In genomic region chr5:43014522-43014921, GRCh38 we compare ENCODE assay signal across 16 cellular contexts. TPM values are rescaled to one million over a fixed set of nuclear protein-coding genes. Genes with fewer than 3 reads are reported as not detected.
DNase-seq lines count a peak whose midpoint lies in the region; ATAC-seq and TF ChIP-seq lines count a peak whose summit lies in the region.
"Had no signal": no experiment of that assay in that cellular context is flagged by ENCODE, and none has a peak within 500 bp of the region (broad histone marks: within the 10 kb centered on the region; RNA-seq: fewer than 3 reads in every experiment).

No MANE protein-coding gene starts in this region.

- TF ChIP-seq CTCF in GM23338 (conservative IDR thresholded peaks at IDR 0.05; ENCODE audit: low read depth in 2 of 2) (no peak), neutrophil (IDR thresholded peaks at IDR 0.05) (no peak), BE2C (IDR thresholded peaks at IDR 0.05; ENCODE audit: low read depth, low read length) (no peak)

- peak overlapping the region; percentile 94; the same call in 1 of the 2 replicates for H3K4me2 ChIP-seq in GM23338

- H3K9me3 Mint-ChIP-seq in CD4-positive, CD25-positive, alpha-beta regulatory T cell, result peaks cover 0 to 1% (median 0%) of the 10 kb centered on the region in 7 donors
- H3K9me3 Mint-ChIP-seq in GM23338, result no peaks in the 10 kb centered on the region; the same call in 1 of the 3 replicates
- H3K9me3 Mint-ChIP-seq: CD8-positive, alpha-beta T cell had no signal

- no peaks in the 10 kb centered on the region for H3K27me3 ChIP-seq in CD4-positive, CD25-positive, alpha-beta regulatory T cell (ENCODE audit: control insufficient read depth, insufficient read depth, low read length)
- H3K27me3 ChIP-seq in GM23338 (ENCODE audit: insufficient read depth) (peaks cover 100% of the 10 kb centered on the region), neutrophil (no peaks in the 10 kb centered on the region), BE2C (peaks cover 24% of the 10 kb centered on the region)

- H3F3A ChIP-seq in GM23338 (replicated peaks; ENCODE audit: low read depth), result peaks cover 15% of the 10 kb centered on the region

- no peaks in the 10 kb centered on the region for H3K79me2 ChIP-seq in GM23338 (replicated peaks; ENCODE audit: insufficient read depth)

- H3K9me2 ChIP-seq in GM23338 (ENCODE audit: insufficient read depth), result no peaks in the 10 kb centered on the region

- no peak overlapping the region for H2AFZ ChIP-seq in GM23338

- peaks cover 12 to 65% (median 45%) of the 10 kb centered on the region in 4 donors for H3K4me1 Mint-ChIP-seq in CD4-positive, CD25-positive, alpha-beta regulatory T cell
- H3K4me1 Mint-ChIP-seq in GM23338 (peaks cover 48% of the 10 kb centered on the region), T-helper 17 cell (peaks cover 58% of the 10 kb centered on the region)

- peak overlapping the region in 1 of 4 donors; percentile 99 for H3K4me3 Mint-ChIP-seq in CD4-positive, CD25-positive, alpha-beta regulatory T cell
- no peak overlapping the region for H3K4me3 Mint-ChIP-seq in GM23338
- H3K4me3 Mint-ChIP-seq in T-helper 17 cell, result no peak overlapping the region
- H3K4me3 Mint-ChIP-seq: H9 had no signal

- H3K36me3 Mint-ChIP-seq in CD4-positive, CD25-positive, alpha-beta regulatory T cell, result peaks cover 3% of the 10 kb centered on the region
- no peaks in the 10 kb centered on the region for H3K36me3 Mint-ChIP-seq in GM23338 (ENCODE audit: low read depth)
- peaks cover 5% of the 10 kb centered on the region for H3K36me3 Mint-ChIP-seq in T-helper 17 cell (ENCODE audit: low read depth)

- H3K27ac Mint-ChIP-seq in CD4-positive, CD25-positive, alpha-beta regulatory T cell, result peak overlapping the region; percentile 68 to 100 (median 79)
- H3K27ac Mint-ChIP-seq in GM23338, result no peak overlapping the region
- H3K27ac Mint-ChIP-seq in T-helper 17 cell, result peak overlapping the region; percentile 100
- H3K27ac Mint-ChIP-seq: H9 had no signal

- no peak for ATAC-seq in CD4-positive, CD25-positive, alpha-beta regulatory T cell (ENCODE audit: low read depth in 2 of 2)
- ATAC-seq in GM23338 (no peak), T-helper 17 cell (no peak), HG02678 (IDR thresholded peaks at IDR 0.05; ENCODE audit: unreplicated experiment) (no peak)
- ATAC-seq: CD8-positive, alpha-beta T cell; K562 had no signal

- H4K20me1 ChIP-seq in GM23338 (replicated peaks; ENCODE audit: insufficient read depth), result peaks cover 11% of the 10 kb centered on the region

- H3K27ac ChIP-seq in CD4-positive, CD25-positive, alpha-beta regulatory T cell (ENCODE audit: insufficient read depth, low read length, poor library complexity, severe bottlenecking), result no peak overlapping the region
- H3K27ac ChIP-seq in GM23338 (ENCODE audit: low read depth) (no peak overlapping the region), neutrophil (peak overlapping the region; percentile 28)
- H3K27ac ChIP-seq: SK-N-MC had no signal

- no peak for DNase-seq in CD4-positive, CD25-positive, alpha-beta regulatory T cell
- DNase-seq in GM23338 (ENCODE audit: low spot score), result no peak
- DNase-seq in T-helper 17 cell, result no peak
- no peak for DNase-seq in middle frontal gyrus (ENCODE audit: extremely low spot score, low spot score)
- DNase-seq in BE2C, result no peak
- DNase-seq: ACHN; AML-193; CD8-positive, alpha-beta T cell; H9; MV-4-11; NCI-H1694 treated with DMSO at 0.1 percent for 48 hours; SHP77 had no signal

- H3K27me3 Mint-ChIP-seq in CD4-positive, CD25-positive, alpha-beta regulatory T cell, result peaks cover 13% of the 10 kb centered on the region
- H3K27me3 Mint-ChIP-seq in GM23338 (ENCODE audit: insufficient read depth, low read depth, poor library complexity) (peaks cover 90% of the 10 kb centered on the region), T-helper 17 cell (no peaks in the 10 kb centered on the region)

- no peak overlapping the region for H3K4me3 ChIP-seq in CD4-positive, CD25-positive, alpha-beta regulatory T cell (ENCODE audit: low read depth, low read length)
- H3K4me3 ChIP-seq in GM23338 (0 out of 2 replicates have a peak overlapping the region, but pooled peaks have one; percentile 4), neutrophil (ENCODE audit: low read depth in 1 of 2, low read length in 1 of 2) (no peak overlapping the region), BE2C (ENCODE audit: low read depth, low read length) (no peak overlapping the region)
- H3K4me3 ChIP-seq: K562, SK-N-MC had no signal

- no peaks in the 10 kb centered on the region for H3K9me3 ChIP-seq in CD4-positive, CD25-positive, alpha-beta regulatory T cell (ENCODE audit: control insufficient read depth in 2 of 2, low read length in 2 of 2)
- no peaks in the 10 kb centered on the region for H3K9me3 ChIP-seq in T-helper 17 cell (ENCODE audit: control insufficient read depth, low read length, poor library complexity, severe bottlenecking)
- no peaks in the 10 kb centered on the region for H3K9me3 ChIP-seq in neutrophil
- no peaks in the 10 kb centered on the region for H3K9me3 ChIP-seq in BE2C

- H3K4me1 ChIP-seq in CD4-positive, CD25-positive, alpha-beta regulatory T cell (ENCODE audit: control insufficient read depth, insufficient read depth, low read length, poor library complexity, severe bottlenecking), result peaks cover 51% of the 10 kb centered on the region
- H3K4me1 ChIP-seq in GM23338 (ENCODE audit: insufficient read depth), result peaks cover 38% of the 10 kb centered on the region
- peaks cover 37 to 39% of the 10 kb centered on the region in 2 experiments for H3K4me1 ChIP-seq in neutrophil (ENCODE audit: control insufficient read depth in 1 of 2, insufficient read depth in 1 of 2, low read depth in 1 of 2, low read length in 1 of 2)
- peaks cover 7% of the 10 kb centered on the region; the same call in 1 of the 2 replicates for H3K4me1 ChIP-seq in BE2C

- H3K36me3 ChIP-seq in CD4-positive, CD25-positive, alpha-beta regulatory T cell (ENCODE audit: control insufficient read depth, insufficient read depth, low read length), result no peaks in the 10 kb centered on the region
- H3K36me3 ChIP-seq in GM23338 (ENCODE audit: insufficient read depth) (no peaks in the 10 kb centered on the region), neutrophil (no peaks in the 10 kb centered on the region), BE2C (no peaks in the 10 kb centered on the region)

TF ChIP-seq in GM23338, 12 proteins besides CTCF, POLR2A, EP300 and RAD21 (continues in another document):
- TF ChIP-seq ZNF114 (CRISPR knock-in tag; IDR thresholded peaks at IDR 0.05) (no peak), EZH2phosphoT487 (IDR thresholded peaks at IDR 0.05; ENCODE audit: unreplicated experiment) (no peak), STAT1 (IDR thresholded peaks at IDR 0.05; ENCODE audit: unreplicated experiment) (no peak), CREB1 (CRISPR knock-in tag; IDR thresholded peaks at IDR 0.05; ENCODE audit: low read depth) (no peak), POLR2AphosphoS5 (IDR thresholded peaks at IDR 0.05; ENCODE audit: low read depth) (no peak), NANOG (IDR thresholded peaks at IDR 0.05; ENCODE audit: borderline replicate concordance) (no peak)

RNA-seq across cellular contexts. Expression of gene ANXA2R, which starts 25.6 kb away (rescaled TPM):
- 38.7 TPM for total RNA-seq in CD4-positive, CD25-positive, alpha-beta regulatory T cell
- 10 to 100 TPM; 35.8 to 69.7 (median 55.7) TPM for polyA plus RNA-seq in CD4-positive, CD25-positive, alpha-beta regulatory T cell
- total RNA-seq in GM23338 (2014; rRNA removed; shearing (Covaris generic)), result 0.21 TPM in 1 of 2 replicates, not detected in the other
- polyA plus RNA-seq in GM23338 (2016; fragmentation: Nextera tagmentation; extraction: Ambion mirVana), result not detected in 2 replicates
- total RNA-seq in T-helper 17 cell, result 10 to 100 TPM; 33.0 to 44.0 TPM
- polyA plus RNA-seq in BE2C (2012; ENCODE audit: insufficient read depth, insufficient read length, low read depth), result 7.1 TPM

Comparison
In these comparisons a context has a peak if more than half of its experiments do, and no peak if none do; other contexts are left out.
1. RNA of gene ANXA2R, which starts 25.6 kb away (total RNA-seq): 33.0 to 44.0 TPM in T-helper 17 cell and 38.7 TPM in CD4-positive, CD25-positive, alpha-beta regulatory T cell (single experiment); 0.21 TPM in GM23338; every median in the first group is over 10 times any median in the second.